22 cellular contexts compared by ENCODE assay signal in the genomic region with DNA sequence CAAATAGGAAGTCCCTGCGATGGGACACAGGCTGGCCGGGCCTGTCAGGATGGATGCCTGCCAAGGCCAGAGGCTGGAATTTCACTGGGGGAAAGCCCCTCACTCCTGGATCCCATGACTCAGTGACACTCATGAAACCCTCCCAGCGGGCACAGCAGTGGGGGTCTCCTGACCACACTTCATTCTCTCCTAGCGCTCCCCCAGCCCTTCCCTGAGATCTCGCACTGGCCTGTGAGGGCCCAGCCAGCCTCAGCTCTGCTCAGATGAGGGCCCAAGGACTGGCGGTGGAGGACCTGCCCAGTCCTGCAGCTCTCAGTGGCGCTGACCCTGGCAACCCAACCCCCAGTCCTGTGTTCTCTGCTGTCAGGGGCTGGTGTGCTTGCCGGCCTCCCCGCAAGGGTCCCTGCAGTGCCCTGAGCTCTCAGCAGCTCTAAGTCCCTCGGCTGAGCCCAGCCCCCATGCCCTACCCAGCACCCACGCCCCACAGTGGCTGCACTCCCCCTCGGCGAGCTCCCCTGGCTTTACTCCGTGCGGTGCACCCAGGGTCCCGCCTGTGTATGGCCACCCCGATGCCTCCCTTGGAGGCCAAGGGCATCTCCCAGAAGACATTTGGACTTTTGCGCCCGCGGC.
"Had no signal": no experiment of that assay in that cellular context is flagged by ENCODE, and none has a peak within 500 bp of the region (broad histone marks: within the 10 kb centered on the region; RNA-seq: fewer than 3 reads in every experiment).

No MANE protein-coding gene starts in this region.

- H3K36me3 ChIP-seq: brain microvascular endothelial cell, stomach had no signal

- H3K27ac ChIP-seq: brain microvascular endothelial cell, coronary artery, skin epidermis, stomach had no signal

- DNase-seq: activated B cell treated with CpG ODN at 0.5 μM for 24 hours; activated CD4-positive, alpha-beta T cell treated with anti-CD3 and anti-CD28 coated beads, Interleukin-2, amount 10 ng/mL, durations not matched to agents 24 days and 14 days; activated CD8-positive, alpha-beta T cell treated with anti-CD3 and anti-CD28 coated beads for 36 hours; activated naive CD4-positive, alpha-beta T cell treated with anti-CD3 and anti-CD28 coated beads for 36 hours; activated naive CD8-positive, alpha-beta T cell treated with anti-CD3 and anti-CD28 coated beads, Interleukin-2, amount 50 U/mL, for 24 hours; activated T-cell treated with anti-CD3 and anti-CD28 coated beads, Interleukin-2, amount 50 U/mL, for 24 hours; anterior cingulate cortex; brain microvascular endothelial cell; erythroblast; foreskin melanocyte; mesendoderm; naive thymus-derived CD4-positive, alpha-beta T cell; retina; stimulated activated CD4-positive, alpha-beta T cell treated with anti-CD3 and anti-CD28 coated beads, Interleukin-4, amount 100 ng/mL, for 1 hour; stomach had no signal

- H3K4me3 Mint-ChIP-seq: activated B cell treated with CpG ODN at 0.5 μM for 24 hours; activated CD4-positive, alpha-beta T cell treated with anti-CD3 and anti-CD28 coated beads, Interleukin-2, amount 10 ng/mL, durations not matched to agents 24 days and 14 days; activated CD8-positive, alpha-beta T cell treated with anti-CD3 and anti-CD28 coated beads for 36 hours; activated naive CD4-positive, alpha-beta T cell treated with anti-CD3 and anti-CD28 coated beads for 36 hours; activated naive CD8-positive, alpha-beta T cell treated with anti-CD3 and anti-CD28 coated beads, Interleukin-2, amount 50 U/mL, for 24 hours; activated T-cell treated with anti-CD3 and anti-CD28 coated beads, Interleukin-2, amount 50 U/mL, for 24 hours; central memory CD8-positive, alpha-beta T cell; naive thymus-derived CD4-positive, alpha-beta T cell; type B pancreatic cell had no signal

- H3K9me3 ChIP-seq: stomach had no signal

- FAIRE-seq: endometrium, keratinocyte had no signal

- H3K4me1 Mint-ChIP-seq: activated B cell treated with CpG ODN at 0.5 μM for 24 hours; activated CD4-positive, alpha-beta T cell treated with anti-CD3 and anti-CD28 coated beads, Interleukin-2, amount 10 ng/mL, durations not matched to agents 24 days and 14 days; activated naive CD8-positive, alpha-beta T cell treated with anti-CD3 and anti-CD28 coated beads, Interleukin-2, amount 50 U/mL, for 24 hours; naive thymus-derived CD4-positive, alpha-beta T cell had no signal

- H3K4me3 ChIP-seq: coronary artery, skin epidermis, stomach had no signal

- H3K27ac Mint-ChIP-seq: activated B cell treated with CpG ODN at 0.5 μM for 24 hours; activated CD4-positive, alpha-beta T cell treated with anti-CD3 and anti-CD28 coated beads, Interleukin-2, amount 10 ng/mL, durations not matched to agents 24 days and 14 days; activated CD8-positive, alpha-beta T cell treated with anti-CD3 and anti-CD28 coated beads for 36 hours; activated naive CD4-positive, alpha-beta T cell treated with anti-CD3 and anti-CD28 coated beads for 36 hours; activated naive CD8-positive, alpha-beta T cell treated with anti-CD3 and anti-CD28 coated beads, Interleukin-2, amount 50 U/mL, for 24 hours; activated T-cell treated with anti-CD3 and anti-CD28 coated beads, Interleukin-2, amount 50 U/mL, for 24 hours; activated T-helper 2 cell treated with anti-CD3 and anti-CD28 coated beads, Interferon-gamma antibody, Interleukin-2, Interleukin-4, amounts not matched to agents 10 μg/mL and 5 μg/mL and 100 μg/mL, durations not matched to agents 14 hours and 24 hours and 36 hours; naive thymus-derived CD4-positive, alpha-beta T cell; type B pancreatic cell had no signal

- H3K36me3 Mint-ChIP-seq: naive thymus-derived CD4-positive, alpha-beta T cell; type B pancreatic cell had no signal

- ATAC-seq: activated CD8-positive, alpha-beta T cell treated with anti-CD3 and anti-CD28 coated beads for 36 hours; activated naive CD8-positive, alpha-beta T cell treated with anti-CD3 and anti-CD28 coated beads, Interleukin-2, amount 50 U/mL, for 24 hours; naive thymus-derived CD4-positive, alpha-beta T cell had no signal

- H3K27me3 Mint-ChIP-seq: activated naive CD8-positive, alpha-beta T cell treated with anti-CD3 and anti-CD28 coated beads, Interleukin-2, amount 50 U/mL, for 24 hours had no signal

- H3K9me3 Mint-ChIP-seq: activated B cell treated with CpG ODN at 0.5 μM for 24 hours; activated CD4-positive, alpha-beta T cell treated with anti-CD3 and anti-CD28 coated beads, Interleukin-2, amount 10 ng/mL, durations not matched to agents 24 days and 14 days; activated CD8-positive, alpha-beta T cell treated with anti-CD3 and anti-CD28 coated beads for 36 hours; activated naive CD4-positive, alpha-beta T cell treated with anti-CD3 and anti-CD28 coated beads for 36 hours; activated naive CD8-positive, alpha-beta T cell treated with anti-CD3 and anti-CD28 coated beads, Interleukin-2, amount 50 U/mL, for 24 hours; activated T-cell treated with anti-CD3 and anti-CD28 coated beads, Interleukin-2, amount 50 U/mL, for 24 hours; activated T-helper 2 cell treated with anti-CD3 and anti-CD28 coated beads, Interferon-gamma antibody, Interleukin-2, Interleukin-4, amounts not matched to agents 10 μg/mL and 5 μg/mL and 100 μg/mL, durations not matched to agents 14 hours and 24 hours and 36 hours; central memory CD8-positive, alpha-beta T cell; naive thymus-derived CD4-positive, alpha-beta T cell; type B pancreatic cell had no signal
